In the genomic region with DNA sequence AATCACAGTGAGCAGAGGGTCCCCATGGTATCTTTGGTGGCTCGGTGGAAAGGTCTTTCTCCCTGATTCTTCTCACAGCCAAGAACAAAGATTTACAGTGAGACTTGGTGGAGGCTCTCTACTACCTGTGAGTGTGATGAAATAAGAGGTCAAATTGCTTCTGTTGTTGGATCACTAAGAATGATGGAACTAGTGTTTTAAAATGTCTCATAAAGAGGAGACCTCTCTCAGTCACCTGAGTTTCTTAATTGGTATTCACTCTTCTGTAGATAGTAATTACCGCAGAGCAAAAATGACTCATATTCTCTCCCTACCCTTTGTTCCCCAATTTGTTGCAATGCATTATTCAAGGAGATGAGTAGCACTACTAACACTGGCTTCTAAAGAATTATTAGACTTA, we compare ENCODE assay signal across 1 cellular context.
TF ChIP-seq lines count a peak whose summit lies in the region.

No MANE protein-coding gene starts in this region.

TF ChIP-seq in WTC11, 78 proteins besides CTCF, POLR2A, EP300 and RAD21 (continued from another document):
- TF ChIP-seq TEAD1 (CRISPR knock-in tag; IDR thresholded peaks at IDR 0.05): no peak
- TF ChIP-seq NFE2L1 (CRISPR knock-in tag; IDR thresholded peaks at IDR 0.05): no peak
- TF ChIP-seq CREB1 (CRISPR knock-in tag; IDR thresholded peaks at IDR 0.05): no peak
